In genomic region chr9:36929350-36929675, GRCh38 we compare ENCODE assay signal across 15 cellular contexts.
DNase-seq lines count a peak whose midpoint lies in the region; ATAC-seq, FAIRE-seq and TF ChIP-seq lines count a peak whose summit lies in the region.
"Had no signal": no experiment of that assay in that cellular context is flagged by ENCODE, and none has a peak within 500 bp of the region (broad histone marks: within the 10 kb centered on the region; RNA-seq: fewer than 3 reads in every experiment).

No MANE protein-coding gene starts in this region.

- SMC1A ChIA-PET in GM12878 (lab: Charles Lee; ENCODE audit: uncharacterized antibody, unreplicated experiment): interaction anchor here (1.3 kb wide), 1 partner anchor 9 kb away, joined by 4 read pairs; no protein-coding TSS in a partner anchor

- H3K36me3 ChIP-seq in GM12878 (ENCODE audit: control insufficient read depth in 2 of 2, insufficient read depth in 2 of 2, low read length in 1 of 2): peaks cover 28 to 46% of the 10 kb centered on the region in 2 experiments

- no peak overlapping the region for H3K4me3 Mint-ChIP-seq in activated CD4-positive, alpha-beta T cell treated with anti-CD3 and anti-CD28 coated beads for 36 hours
- peak overlapping the region; percentile 64 for H3K4me3 Mint-ChIP-seq in natural killer cell treated with Interleukin-12 subunit alpha and Interleukin-12 subunit beta and Interleukin-15 and Interleukin-18, amount 100 ng/mL, for 72 hours
- no peak overlapping the region for H3K4me3 Mint-ChIP-seq in natural killer cell
- peak overlapping the region; percentile 64 to 67 for H3K4me3 Mint-ChIP-seq in stimulated activated naive B cell treated with anti-CD40 and anti-IgM and Interleukin-4, amounts not matched to agents 10 μg/mL and 1 μg/mL and 100 μg/mL, for 72 hours

- RAD21 ChIA-PET in GM12878 (lab: Charles Lee; ENCODE audit: unreplicated experiment): no interaction called here

- TF ChIP-seq POLR2A in GM12878 (IDR thresholded peaks at IDR 0.05; ENCODE audit: low read depth, low read length) (no peak), GM18505 (IDR thresholded peaks at IDR 0.05; ENCODE audit: borderline replicate concordance, extremely low read depth, insufficient read depth, insufficient read length) (no peak)

- in situ Hi-C loops in GM12878 (cut with MboI): loop anchor here (25.0 kb wide), 1 partner anchor 1058 kb away; no protein-coding TSS in a partner anchor

- TF ChIP-seq EP300 in GM12878 (IDR thresholded peaks at IDR 0.05; ENCODE audit: borderline replicate concordance in 1 of 2, control insufficient read depth in 1 of 2, low read depth in 2 of 2, low read length in 2 of 2): no peak

- 36% methylated on average over 5 of the region's 5 CpGs for WGBS in GM12878 (ENCODE audit: insufficient coverage, insufficient replicate concordance, low lambda C conversion rate, missing lambda C conversion rate)

- CTCF ChIA-PET in activated CD4-positive, alpha-beta T cell treated with anti-CD3 and anti-CD28 coated beads for 36 hours (lab: Charles Lee): interaction anchor here (0.7 to 1.5 kb wide), 2 partner anchors 11 to 27 kb away, joined by 3 to 4 read pairs; no protein-coding TSS in a partner anchor
- CTCF ChIA-PET in GM12878 (lab: Yijun Ruan, JAX): interaction anchor here (0.8 kb wide), 1 partner anchor 56 kb away, joined by 3 read pairs; no protein-coding TSS in a partner anchor

- H3K9ac ChIP-seq in GM12878 (ENCODE audit: control insufficient read depth, insufficient read depth, low read length): no peak overlapping the region; the same call in 1 of the 2 replicates

- peaks cover 27% of the 10 kb centered on the region for H3K79me2 ChIP-seq in GM12878 (ENCODE audit: control insufficient read depth, insufficient read depth, low read length)

- H3K4me2 ChIP-seq in GM12878 (ENCODE audit: control insufficient read depth, insufficient read depth): peak overlapping the region; percentile 30

- H3K4me1 ChIP-seq in GM12878 (ENCODE audit: control insufficient read depth, insufficient read depth, low read length): peaks cover 25% of the 10 kb centered on the region

- intact Hi-C loops in activated CD4-positive, alpha-beta T cell treated with anti-CD3 and anti-CD28 coated beads for 36 hours (cut with DNase I, micrococcal nuclease): loop anchor here in 1 of 2 experiments (2.0 kb wide), 1 partner anchor 479 kb away; no protein-coding TSS in a partner anchor
- intact Hi-C loops in natural killer cell (cut with micrococcal nuclease) (no loop called here), GM12878 (cut with micrococcal nuclease; ENCODE audit: unreplicated experiment) (no loop called here)

- H3K27ac ChIP-seq in GM12878 (ENCODE audit: control insufficient read depth, insufficient read depth): peak overlapping the region; percentile 55

- peaks cover 30% of the 10 kb centered on the region for H3K27me3 Mint-ChIP-seq in activated CD4-positive, alpha-beta T cell treated with anti-CD3 and anti-CD28 coated beads for 36 hours
- H3K27me3 Mint-ChIP-seq in natural killer cell treated with Interleukin-12 subunit alpha and Interleukin-12 subunit beta and Interleukin-15 and Interleukin-18, amount 100 ng/mL, for 72 hours: peaks cover 17 to 21% of the 10 kb centered on the region in 2 donors
- H3K27me3 Mint-ChIP-seq in natural killer cell (ENCODE audit: low read depth in 2 of 2): peaks cover 19 to 21% of the 10 kb centered on the region in 2 donors
- no peaks in the 10 kb centered on the region for H3K27me3 Mint-ChIP-seq in stimulated activated naive B cell treated with anti-CD40 and anti-IgM and Interleukin-4, amounts not matched to agents 10 μg/mL and 1 μg/mL and 100 μg/mL, for 72 hours

- H3K9me3 ChIP-seq in GM12878 (replicated peaks; ENCODE audit: control insufficient read depth, insufficient read depth, low read length): peaks cover 7% of the 10 kb centered on the region; the same call in 2 of the 3 replicates

- H4K20me1 ChIP-seq in GM12878 (ENCODE audit: control insufficient read depth, insufficient read depth): no peaks in the 10 kb centered on the region

- ATAC-seq in activated CD4-positive, alpha-beta T cell treated with anti-CD3 and anti-CD28 coated beads for 36 hours: peak; percentile 33
- no peak for ATAC-seq in natural killer cell treated with Interleukin-12 subunit alpha and Interleukin-12 subunit beta and Interleukin-15 and Interleukin-18, amount 100 ng/mL, for 72 hours
- no peak for ATAC-seq in natural killer cell
- ATAC-seq in GM12878: peak; percentile 10; the same call in 1 of the 3 replicates
- ATAC-seq in stimulated activated naive B cell treated with anti-CD40 and anti-IgM and Interleukin-4, amounts not matched to agents 10 μg/mL and 1 μg/mL and 100 μg/mL, for 72 hours (replicated peaks): peak; percentile 30 to 33
- ATAC-seq in GM21723 (IDR thresholded peaks at IDR 0.05; ENCODE audit: unreplicated experiment): no peak
- ATAC-seq in GM18505 (IDR thresholded peaks at IDR 0.05; ENCODE audit: unreplicated experiment): no peak

- H3K4me1 Mint-ChIP-seq in activated CD4-positive, alpha-beta T cell treated with anti-CD3 and anti-CD28 coated beads for 36 hours: peaks cover 26% of the 10 kb centered on the region
- H3K4me1 Mint-ChIP-seq in natural killer cell treated with Interleukin-12 subunit alpha and Interleukin-12 subunit beta and Interleukin-15 and Interleukin-18, amount 100 ng/mL, for 72 hours (ENCODE audit: low read depth in 2 of 2): peaks cover 24 to 30% of the 10 kb centered on the region in 2 donors
- peaks cover 0 to 4% of the 10 kb centered on the region in 2 donors for H3K4me1 Mint-ChIP-seq in natural killer cell
- peaks cover 70 to 94% of the 10 kb centered on the region in 2 donors for H3K4me1 Mint-ChIP-seq in stimulated activated naive B cell treated with anti-CD40 and anti-IgM and Interleukin-4, amounts not matched to agents 10 μg/mL and 1 μg/mL and 100 μg/mL, for 72 hours

- TF ChIP-seq RAD21 in GM12878 (IDR thresholded peaks at IDR 0.05; ENCODE audit: insufficient read depth, low read depth, low read length): no peak

- FAIRE-seq in GM12878 (lab: Jason Lieb, UNC): no peak
- FAIRE-seq: GM12891 had no signal

- peak overlapping the region; percentile 43 for H3K27ac Mint-ChIP-seq in activated CD4-positive, alpha-beta T cell treated with anti-CD3 and anti-CD28 coated beads for 36 hours
- H3K27ac Mint-ChIP-seq in natural killer cell treated with Interleukin-12 subunit alpha and Interleukin-12 subunit beta and Interleukin-15 and Interleukin-18, amount 100 ng/mL, for 72 hours: peak overlapping the region; percentile 73 to 84
- no peak overlapping the region for H3K27ac Mint-ChIP-seq in natural killer cell
- H3K27ac Mint-ChIP-seq in stimulated activated naive B cell treated with anti-CD40 and anti-IgM and Interleukin-4, amounts not matched to agents 10 μg/mL and 1 μg/mL and 100 μg/mL, for 72 hours: peak overlapping the region; percentile 82

- no peak for TF ChIP-seq CTCF in natural killer cell (IDR thresholded peaks at IDR 0.05)
- TF ChIP-seq CTCF in GM12878 (IDR thresholded peaks at IDR 0.05 in 2 of 3, conservative IDR thresholded peaks at IDR 0.05 in 1 of 3; ENCODE audit: control insufficient read depth in 2 of 3, extremely low read depth in 1 of 3, insufficient read depth in 1 of 3, low read depth in 3 of 3, low read length in 3 of 3): no peak

- POLR2A ChIA-PET in activated CD4-positive, alpha-beta T cell treated with anti-CD3 and anti-CD28 coated beads for 36 hours (lab: Charles Lee): no interaction called here
- POLR2A ChIA-PET in GM12878 (lab: Charles Lee): no interaction called here

- no peak overlapping the region for H2AFZ ChIP-seq in GM12878 (ENCODE audit: control insufficient read depth, low read depth, low read length)

- no TSS peak for BruUV-seq in GM12878 (replicated peaks; lab: Mats Ljungman, UMichigan)

- no peak overlapping the region for H3K4me3 ChIP-seq in GM12878

- peak; percentile 24 for DNase-seq in activated CD4-positive, alpha-beta T cell treated with anti-CD3 and anti-CD28 coated beads for 36 hours
- no peak for DNase-seq in activated CD4-positive, alpha-beta T cell treated with anti-CD3 and anti-CD28 coated beads, Interleukin-2, amount 50 U/mL, for 48 hours
- DNase-seq in natural killer cell treated with Interleukin-12 subunit alpha and Interleukin-12 subunit beta and Interleukin-15 and Interleukin-18, amount 100 ng/mL, for 72 hours (ENCODE audit: low spot score): no peak
- DNase-seq in natural killer cell (no peak), GM12878 (ENCODE audit: low read depth, low spot score) (no peak)
- DNase-seq in stimulated activated naive B cell treated with anti-CD40 and anti-IgM and Interleukin-4, amounts not matched to agents 10 μg/mL and 1 μg/mL and 100 μg/mL, for 72 hours: no peak
- DNase-seq: 8988T, Caco-2, NCI-H1417, NCI-H1930, NCI-H2171 treated with DMSO at 0.1 percent for 48 hours, NCI-H510A had no signal

- peaks cover 3% of the 10 kb centered on the region for H3K9me3 Mint-ChIP-seq in activated CD4-positive, alpha-beta T cell treated with anti-CD3 and anti-CD28 coated beads for 36 hours (ENCODE audit: low read depth)
- H3K9me3 Mint-ChIP-seq in natural killer cell treated with Interleukin-12 subunit alpha and Interleukin-12 subunit beta and Interleukin-15 and Interleukin-18, amount 100 ng/mL, for 72 hours: peaks cover 3% of the 10 kb centered on the region
- peaks cover 3% of the 10 kb centered on the region in 2 donors for H3K9me3 Mint-ChIP-seq in natural killer cell
- peaks cover 5 to 8% of the 10 kb centered on the region in 2 donors for H3K9me3 Mint-ChIP-seq in stimulated activated naive B cell treated with anti-CD40 and anti-IgM and Interleukin-4, amounts not matched to agents 10 μg/mL and 1 μg/mL and 100 μg/mL, for 72 hours

- H3K27me3 ChIP-seq in GM12878 (replicated peaks in 1 of 2; ENCODE audit: control insufficient read depth in 2 of 2, insufficient read depth in 2 of 2, low read length in 1 of 2): no peaks in the 10 kb centered on the region

- no peaks in the 10 kb centered on the region for H3K36me3 Mint-ChIP-seq in activated CD4-positive, alpha-beta T cell treated with anti-CD3 and anti-CD28 coated beads for 36 hours (ENCODE audit: low read depth)
- H3K36me3 Mint-ChIP-seq in natural killer cell treated with Interleukin-12 subunit alpha and Interleukin-12 subunit beta and Interleukin-15 and Interleukin-18, amount 100 ng/mL, for 72 hours: peaks cover 5% of the 10 kb centered on the region
- no peaks in the 10 kb centered on the region for H3K36me3 Mint-ChIP-seq in natural killer cell
- H3K36me3 Mint-ChIP-seq in stimulated activated naive B cell treated with anti-CD40 and anti-IgM and Interleukin-4, amounts not matched to agents 10 μg/mL and 1 μg/mL and 100 μg/mL, for 72 hours: peaks cover 79 to 87% of the 10 kb centered on the region in 2 donors

TF ChIP-seq in GM12878, 131 proteins besides CTCF, POLR2A, EP300 and RAD21:
- TF ChIP-seq ETV6 (conservative IDR thresholded peaks at IDR 0.05 in 1 of 2, IDR thresholded peaks at IDR 0.05 in 1 of 2; ENCODE audit: borderline replicate concordance in 1 of 2, low read depth in 1 of 2) (peak in 1 of 2 experiments; percentile 97; a peak in 1 of 4 replicates), EZH2 (IDR thresholded peaks at IDR 0.05; ENCODE audit: borderline replicate concordance, control insufficient read depth, low read depth, low read length) (no peak), CBX5 (IDR thresholded peaks at IDR 0.05; ENCODE audit: low read depth) (no peak), EGR1 (IDR thresholded peaks at IDR 0.05; ENCODE audit: borderline replicate concordance in 1 of 2, low read depth in 2 of 2, low read length in 2 of 2) (peak in 1 of 2 experiments; percentile 29; a peak in 1 of 3 replicates)

Comparison
In these comparisons a context has a peak if more than half of its experiments do, and no peak if none do; other contexts are left out.
1. H3K27ac Mint-ChIP-seq: peak in activated CD4-positive, alpha-beta T cell treated with anti-CD3 and anti-CD28 coated beads for 36 hours (single experiment), natural killer cell treated with Interleukin-12 subunit alpha and Interleukin-12 subunit beta and Interleukin-15 and Interleukin-18, amount 100 ng/mL, for 72 hours (2 of 2) and stimulated activated naive B cell treated with anti-CD40 and anti-IgM and Interleukin-4, amounts not matched to agents 10 μg/mL and 1 μg/mL and 100 μg/mL, for 72 hours (single experiment); none in natural killer cell (0 of 2).
2. H3K4me3 Mint-ChIP-seq: peak in natural killer cell treated with Interleukin-12 subunit alpha and Interleukin-12 subunit beta and Interleukin-15 and Interleukin-18, amount 100 ng/mL, for 72 hours (single experiment) and stimulated activated naive B cell treated with anti-CD40 and anti-IgM and Interleukin-4, amounts not matched to agents 10 μg/mL and 1 μg/mL and 100 μg/mL, for 72 hours (2 of 2); none in activated CD4-positive, alpha-beta T cell treated with anti-CD3 and anti-CD28 coated beads for 36 hours (single experiment) and natural killer cell (single experiment).
3. ATAC-seq: peak in activated CD4-positive, alpha-beta T cell treated with anti-CD3 and anti-CD28 coated beads for 36 hours (single experiment), GM12878 (single experiment) and stimulated activated naive B cell treated with anti-CD40 and anti-IgM and Interleukin-4, amounts not matched to agents 10 μg/mL and 1 μg/mL and 100 μg/mL, for 72 hours (2 of 2); none in natural killer cell treated with Interleukin-12 subunit alpha and Interleukin-12 subunit beta and Interleukin-15 and Interleukin-18, amount 100 ng/mL, for 72 hours (0 of 2), natural killer cell (0 of 3), GM21723 (single experiment) and GM18505 (single experiment).